18 cellular contexts compared by ENCODE assay signal in the genomic region with DNA sequence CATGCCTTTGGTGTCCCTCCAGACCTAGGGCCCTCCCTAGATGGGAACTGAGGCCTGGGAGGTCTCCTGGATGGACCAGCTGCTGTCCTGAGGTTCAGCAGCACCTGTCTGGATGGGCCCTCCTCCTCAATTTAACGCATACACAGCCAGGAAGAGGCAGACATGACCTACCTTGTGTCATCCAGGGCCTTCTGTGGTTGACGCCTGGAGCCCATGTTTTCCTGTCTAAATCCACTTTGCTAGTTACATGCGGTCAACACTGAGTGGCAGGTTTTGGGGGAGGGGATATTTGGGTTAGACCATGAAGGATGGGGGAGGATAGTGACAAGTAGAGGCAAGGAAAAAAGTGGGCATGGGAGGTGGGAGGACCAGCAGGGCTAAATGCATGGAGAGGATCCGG. TPM values are rescaled to one million over a fixed set of nuclear protein-coding genes. Genes with fewer than 3 reads are reported as not detected.
A peak's percentile ranks its signal among the peaks of the same experiment; 100 is the strongest.
DNase-seq lines count a peak whose midpoint lies in the region; ATAC-seq and TF ChIP-seq lines count a peak whose summit lies in the region.
"Had no signal": no experiment of that assay in that cellular context is flagged by ENCODE, and none has a peak within 500 bp of the region (broad histone marks: within the 10 kb centered on the region; RNA-seq: fewer than 3 reads in every experiment).

No MANE protein-coding gene starts in this region.

- H3K79me2 ChIP-seq in osteoblast (ENCODE audit: insufficient read depth, low read length): peaks cover 30% of the 10 kb centered on the region

- TF ChIP-seq POLR2A in IMR-90 (IDR thresholded peaks at IDR 0.05; ENCODE audit: low read depth, low read length): no peak

- no peak overlapping the region for H4K5ac ChIP-seq in IMR-90 (ENCODE audit: low read depth, low read length)

- peak overlapping the region in 1 of 2 experiments; percentile 77; a peak in 1 of 4 replicates for H4K8ac ChIP-seq in IMR-90 (ENCODE audit: low read depth in 2 of 2, low read length in 2 of 2)

- peaks cover 9% of the 10 kb centered on the region for H3K4me1 ChIP-seq in IMR-90 (ENCODE audit: control insufficient read depth, insufficient read depth, low read length)
- H3K4me1 ChIP-seq in osteoblast (ENCODE audit: insufficient read depth, low read length): peaks cover 33% of the 10 kb centered on the region
- H3K4me1 ChIP-seq in CD4-positive, alpha-beta memory T cell (ENCODE audit: insufficient read depth, low read length): peaks cover 4% of the 10 kb centered on the region

- H3K4me3 ChIP-seq in IMR-90 (ENCODE audit: insufficient read depth, low read depth, low read length): no peak overlapping the region
- H3K4me3 ChIP-seq in osteoblast (ENCODE audit: insufficient read depth, low read length): no peak overlapping the region
- no peak overlapping the region for H3K4me3 ChIP-seq in CD4-positive, alpha-beta memory T cell (ENCODE audit: low read length in 2 of 2)
- H3K4me3 ChIP-seq: left ventricle myocardium inferior, mucosa of descending colon had no signal

- peak overlapping the region; percentile 95 for H2AK5ac ChIP-seq in IMR-90 (ENCODE audit: low read depth, low read length)

- in situ Hi-C loops in IMR-90 (cut with MboI; ENCODE audit: low sequenced_read_pairs): no loop called here

- dilution Hi-C loops in IMR-90 (cut with HindIII; ENCODE audit: low sequenced_read_pairs, unreplicated experiment): no loop called here

- no peak overlapping the region for H3K56ac ChIP-seq in IMR-90 (ENCODE audit: extremely low read depth, insufficient read depth, low read length)

- no peak for DNase-seq in activated naive CD4-positive, alpha-beta T cell treated with anti-CD3 and anti-CD28 coated beads, Interleukin-2, amount 10 ng/mL, durations not matched to agents 7 days and 5 days
- DNase-seq in activated naive CD4-positive, alpha-beta T cell treated with anti-CD3 and anti-CD28 coated beads, Interleukin-2, amount 50 U/mL, for 72 hours (ENCODE audit: low spot score in 2 of 2): no peak
- no peak for DNase-seq in IMR-90
- no peak for DNase-seq in activated T-helper 2 cell treated with anti-CD3 and anti-CD28 coated beads, Interferon-gamma antibody, Interleukin-2, Interleukin-4, amounts not matched to agents 10 μg/mL and 5 μg/mL and 100 μg/mL, durations not matched to agents 14 hours and 24 hours and 36 hours (ENCODE audit: low spot score)
- no peak for DNase-seq in osteoblast (ENCODE audit: insufficient read length, low spot score, missing footprints)
- DNase-seq in CD4-positive, alpha-beta memory T cell: no peak
- DNase-seq: DMS153, NCI-H1436 treated with DMSO at 0.1 percent for 48 hours had no signal

- H3K9me3 Mint-ChIP-seq in activated naive CD4-positive, alpha-beta T cell treated with anti-CD3 and anti-CD28 coated beads, Interleukin-2, amount 10 ng/mL, durations not matched to agents 7 days and 5 days: no peaks in the 10 kb centered on the region
- no peaks in the 10 kb centered on the region for H3K9me3 Mint-ChIP-seq in activated naive CD4-positive, alpha-beta T cell treated with anti-CD3 and anti-CD28 coated beads, Interleukin-2, amount 50 U/mL, for 72 hours
- no peaks in the 10 kb centered on the region for H3K9me3 Mint-ChIP-seq in activated T-helper 2 cell treated with anti-CD3 and anti-CD28 coated beads, Interferon-gamma antibody, Interleukin-2, Interleukin-4, amounts not matched to agents 10 μg/mL and 5 μg/mL and 100 μg/mL, durations not matched to agents 14 hours and 24 hours and 36 hours
- peaks cover 0 to 3% (median 0%) of the 10 kb centered on the region in 8 donors for H3K9me3 Mint-ChIP-seq in CD4-positive, alpha-beta memory T cell
- peaks cover 7% of the 10 kb centered on the region for H3K9me3 Mint-ChIP-seq in stimulated activated memory B cell treated with anti-CD40 and anti-IgM and Interleukin-4, amounts not matched to agents 10 μg/mL and 1 μg/mL and 100 μg/mL, for 72 hours
- H3K9me3 Mint-ChIP-seq: activated T-helper 17 cell treated with anti-CD3 and anti-CD28 coated beads, Interleukin-2, amount 50 U/mL, for 72 hours; HFFc6 had no signal

- peak overlapping the region; percentile 47 for H3K27ac Mint-ChIP-seq in activated naive CD4-positive, alpha-beta T cell treated with anti-CD3 and anti-CD28 coated beads, Interleukin-2, amount 10 ng/mL, durations not matched to agents 7 days and 5 days
- no peak overlapping the region for H3K27ac Mint-ChIP-seq in activated naive CD4-positive, alpha-beta T cell treated with anti-CD3 and anti-CD28 coated beads, Interleukin-2, amount 50 U/mL, for 72 hours
- H3K27ac Mint-ChIP-seq in activated T-helper 2 cell treated with anti-CD3 and anti-CD28 coated beads, Interferon-gamma antibody, Interleukin-2, Interleukin-4, amounts not matched to agents 10 μg/mL and 5 μg/mL and 100 μg/mL, durations not matched to agents 14 hours and 24 hours and 36 hours: no peak overlapping the region
- H3K27ac Mint-ChIP-seq in CD4-positive, alpha-beta memory T cell: no peak overlapping the region
- H3K27ac Mint-ChIP-seq in stimulated activated memory B cell treated with anti-CD40 and anti-IgM and Interleukin-4, amounts not matched to agents 10 μg/mL and 1 μg/mL and 100 μg/mL, for 72 hours: no peak overlapping the region
- H3K27ac Mint-ChIP-seq: activated B cell treated with CpG ODN at 0.5 μM for 24 hours; activated T-helper 17 cell treated with anti-CD3 and anti-CD28 coated beads, Interleukin-2, amount 50 U/mL, for 72 hours; CD4-positive, CD25-positive, alpha-beta regulatory T cell; HFFc6; IgD-negative memory B cell had no signal

- H3K36me3 ChIP-seq in IMR-90 (ENCODE audit: control insufficient read depth, insufficient read depth, low read length): peaks cover 3% of the 10 kb centered on the region; the same call in 1 of the 2 replicates
- H3K36me3 ChIP-seq in osteoblast (ENCODE audit: insufficient read depth, low read length): no peaks in the 10 kb centered on the region
- H3K36me3 ChIP-seq in CD4-positive, alpha-beta memory T cell (ENCODE audit: insufficient read depth, low read length): no peaks in the 10 kb centered on the region
- H3K36me3 ChIP-seq: left ventricle myocardium inferior, neutrophil had no signal

- H3K4ac ChIP-seq in IMR-90 (ENCODE audit: low read depth, low read length): peak overlapping the region; percentile 88

- H3K23ac ChIP-seq in IMR-90 (ENCODE audit: low read depth, low read length): no peak overlapping the region

- intact Hi-C loops in IMR-90 (cut with micrococcal nuclease): no loop called here
- intact Hi-C loops in activated T-helper 2 cell treated with anti-CD3 and anti-CD28 coated beads, Interferon-gamma antibody, Interleukin-2, Interleukin-4, amounts not matched to agents 10 μg/mL and 5 μg/mL and 100 μg/mL, durations not matched to agents 14 hours and 24 hours and 36 hours (cut with micrococcal nuclease): loop anchor here (5.0 kb wide), 2 partner anchors 94 to 189 kb away; partner anchors contain the start of genes BNIP1 and NKX2-5
- intact Hi-C loops in CD4-positive, alpha-beta memory T cell (cut with micrococcal nuclease): loop anchor here (5.0 kb wide), 1 partner anchor 39 kb away; no protein-coding TSS in a partner anchor

- TF ChIP-seq CTCF in IMR-90 (conservative IDR thresholded peaks at IDR 0.05; ENCODE audit: low read depth, low read length) (no peak), osteoblast (IDR thresholded peaks at IDR 0.05; ENCODE audit: extremely low read depth, low read depth, low read length) (no peak)

- no peak for TF ChIP-seq RAD21 in IMR-90 (IDR thresholded peaks at IDR 0.05; ENCODE audit: low read length)

- peaks cover 0 to 23% of the 10 kb centered on the region in 2 experiments; a peak in 1 of 4 replicates for H3K79me1 ChIP-seq in IMR-90 (ENCODE audit: low read depth in 1 of 2, low read length in 2 of 2)

- H2BK20ac ChIP-seq in IMR-90 (ENCODE audit: low read depth, low read length): peak overlapping the region; percentile 85; the same call in 1 of the 2 replicates

- BruUV-seq in IMR-90 (replicated peaks; lab: Mats Ljungman, UMichigan): no TSS peak

- H3K4me2 ChIP-seq in IMR-90 (ENCODE audit: low read depth, low read length) (no peak overlapping the region), osteoblast (ENCODE audit: insufficient read depth, low read length) (no peak overlapping the region)

- no peaks in the 10 kb centered on the region for H3K9me1 ChIP-seq in IMR-90 (ENCODE audit: insufficient read depth, low read length)

- WGBS in IMR-90 (ENCODE audit: extremely low coverage in 2 of 2, insufficient read length in 1 of 2), 2 experiments: 86% methylated on average over 4 of the region's 4 CpGs; no CpG with 5 or more reads in 1 of the 2 experiments

- H2BK15ac ChIP-seq in IMR-90 (ENCODE audit: low read depth, low read length): peak overlapping the region; percentile 51; the same call in 2 of the 3 replicates

- peak overlapping the region; percentile 62 for H2AK9ac ChIP-seq in IMR-90 (replicated peaks; ENCODE audit: low read depth, low read length, poor library complexity)

- H3K27me3 ChIP-seq in IMR-90 (ENCODE audit: control insufficient read depth, insufficient read depth, low read length): no peaks in the 10 kb centered on the region
- H3K27me3 ChIP-seq in osteoblast (ENCODE audit: insufficient read depth, low read length): no peaks in the 10 kb centered on the region
- H3K27me3 ChIP-seq in CD4-positive, alpha-beta memory T cell (ENCODE audit: insufficient read depth, low read length): peaks cover 10% of the 10 kb centered on the region

- H3K18ac ChIP-seq in IMR-90 (ENCODE audit: low read depth, low read length): no peak overlapping the region

- H3K4me1 Mint-ChIP-seq in activated naive CD4-positive, alpha-beta T cell treated with anti-CD3 and anti-CD28 coated beads, Interleukin-2, amount 10 ng/mL, durations not matched to agents 7 days and 5 days: peaks cover 45% of the 10 kb centered on the region
- H3K4me1 Mint-ChIP-seq in activated T-helper 2 cell treated with anti-CD3 and anti-CD28 coated beads, Interferon-gamma antibody, Interleukin-2, Interleukin-4, amounts not matched to agents 10 μg/mL and 5 μg/mL and 100 μg/mL, durations not matched to agents 14 hours and 24 hours and 36 hours (ENCODE audit: low read depth): peaks cover 32% of the 10 kb centered on the region
- H3K4me1 Mint-ChIP-seq in CD4-positive, alpha-beta memory T cell: peaks cover 3 to 21% (median 13%) of the 10 kb centered on the region in 4 donors
- H3K4me1 Mint-ChIP-seq in stimulated activated memory B cell treated with anti-CD40 and anti-IgM and Interleukin-4, amounts not matched to agents 10 μg/mL and 1 μg/mL and 100 μg/mL, for 72 hours: peaks cover 14% of the 10 kb centered on the region

- H3K14ac ChIP-seq in IMR-90 (replicated peaks; ENCODE audit: low read depth, low read length): no peak overlapping the region; the same call in 1 of the 2 replicates

- CTCF ChIA-PET in activated naive CD4-positive, alpha-beta T cell treated with anti-CD3 and anti-CD28 coated beads, Interleukin-2, amount 10 ng/mL, durations not matched to agents 7 days and 5 days (lab: Charles Lee): interaction anchor here (0.5 to 7.1 kb wide), 18 partner anchors 10 to 641 kb away, joined by 3 to 139 read pairs (median 4); partner anchors contain the start of gene ATP6V0E1
- CTCF ChIA-PET in IMR-90 (lab: Yijun Ruan, JAX): interaction anchor here (0.5 to 4.9 kb wide), 11 partner anchors 15 to 285 kb away, joined by 3 to 40 read pairs (median 3); no protein-coding TSS in a partner anchor
- CTCF ChIA-PET in CD4-positive, alpha-beta memory T cell (lab: Charles Lee; ENCODE audit: partially characterized antibody): interaction anchor here (0.8 to 1.2 kb wide), 3 partner anchors 35 to 39 kb away, joined by 3 to 7 read pairs (median 3); no protein-coding TSS in a partner anchor

- H4K20me1 ChIP-seq in IMR-90 (ENCODE audit: insufficient read depth, low read length) (peaks cover 17% of the 10 kb centered on the region), osteoblast (ENCODE audit: insufficient read depth, low read length) (peaks cover 6% of the 10 kb centered on the region)

- H3K9me3 ChIP-seq in IMR-90 (ENCODE audit: control insufficient read depth, insufficient read depth, low read length): no peaks in the 10 kb centered on the region
- H3K9me3 ChIP-seq in osteoblast (ENCODE audit: low read depth, low read length): no peaks in the 10 kb centered on the region
- no peaks in the 10 kb centered on the region for H3K9me3 ChIP-seq in CD4-positive, alpha-beta memory T cell (ENCODE audit: control insufficient read depth in 1 of 2, low read length in 2 of 2)
- H3K9me3 ChIP-seq: left ventricle myocardium inferior, mucosa of descending colon, neutrophil had no signal

- H3K27me3 Mint-ChIP-seq in activated naive CD4-positive, alpha-beta T cell treated with anti-CD3 and anti-CD28 coated beads, Interleukin-2, amount 10 ng/mL, durations not matched to agents 7 days and 5 days: peaks cover 46% of the 10 kb centered on the region
- H3K27me3 Mint-ChIP-seq in activated T-helper 2 cell treated with anti-CD3 and anti-CD28 coated beads, Interferon-gamma antibody, Interleukin-2, Interleukin-4, amounts not matched to agents 10 μg/mL and 5 μg/mL and 100 μg/mL, durations not matched to agents 14 hours and 24 hours and 36 hours (ENCODE audit: low read depth): peaks cover 7% of the 10 kb centered on the region
- peaks cover 36 to 47% of the 10 kb centered on the region in 2 donors for H3K27me3 Mint-ChIP-seq in CD4-positive, alpha-beta memory T cell
- H3K27me3 Mint-ChIP-seq in stimulated activated memory B cell treated with anti-CD40 and anti-IgM and Interleukin-4, amounts not matched to agents 10 μg/mL and 1 μg/mL and 100 μg/mL, for 72 hours: peaks cover 72% of the 10 kb centered on the region

- no peak overlapping the region for H2BK5ac ChIP-seq in IMR-90 (ENCODE audit: low read depth, low read length, poor library complexity, severe bottlenecking)

- POLR2A ChIA-PET in IMR-90 (lab: Charles Lee; ENCODE audit: unreplicated experiment): no interaction called here
- POLR2A ChIA-PET in CD4-positive, alpha-beta memory T cell (lab: Charles Lee; ENCODE audit: partially characterized antibody): interaction anchor here (1.0 kb wide), 1 partner anchor 37 kb away, joined by 4 read pairs; no protein-coding TSS in a partner anchor

- no peak overlapping the region for H3K4me3 Mint-ChIP-seq in activated naive CD4-positive, alpha-beta T cell treated with anti-CD3 and anti-CD28 coated beads, Interleukin-2, amount 10 ng/mL, durations not matched to agents 7 days and 5 days
- peak overlapping the region; percentile 23 for H3K4me3 Mint-ChIP-seq in activated T-helper 2 cell treated with anti-CD3 and anti-CD28 coated beads, Interferon-gamma antibody, Interleukin-2, Interleukin-4, amounts not matched to agents 10 μg/mL and 5 μg/mL and 100 μg/mL, durations not matched to agents 14 hours and 24 hours and 36 hours (ENCODE audit: low read depth)
- no peak overlapping the region for H3K4me3 Mint-ChIP-seq in CD4-positive, alpha-beta memory T cell
- H3K4me3 Mint-ChIP-seq in stimulated activated memory B cell treated with anti-CD40 and anti-IgM and Interleukin-4, amounts not matched to agents 10 μg/mL and 1 μg/mL and 100 μg/mL, for 72 hours: no peak overlapping the region
- H3K4me3 Mint-ChIP-seq: activated B cell treated with CpG ODN at 0.5 μM for 24 hours; activated T-helper 17 cell treated with anti-CD3 and anti-CD28 coated beads, Interleukin-2, amount 50 U/mL, for 72 hours; CD4-positive, CD25-positive, alpha-beta regulatory T cell; HFFc6 had no signal

- H3K36me3 Mint-ChIP-seq in activated naive CD4-positive, alpha-beta T cell treated with anti-CD3 and anti-CD28 coated beads, Interleukin-2, amount 10 ng/mL, durations not matched to agents 7 days and 5 days: peaks cover 18% of the 10 kb centered on the region
- peaks cover 12 to 37% of the 10 kb centered on the region in 2 donors for H3K36me3 Mint-ChIP-seq in activated naive CD4-positive, alpha-beta T cell treated with anti-CD3 and anti-CD28 coated beads, Interleukin-2, amount 50 U/mL, for 72 hours
- peaks cover 17% of the 10 kb centered on the region for H3K36me3 Mint-ChIP-seq in activated T-helper 2 cell treated with anti-CD3 and anti-CD28 coated beads, Interferon-gamma antibody, Interleukin-2, Interleukin-4, amounts not matched to agents 10 μg/mL and 5 μg/mL and 100 μg/mL, durations not matched to agents 14 hours and 24 hours and 36 hours (ENCODE audit: low read depth)
- H3K36me3 Mint-ChIP-seq in CD4-positive, alpha-beta memory T cell: no peaks in the 10 kb centered on the region
- H3K36me3 Mint-ChIP-seq in stimulated activated memory B cell treated with anti-CD40 and anti-IgM and Interleukin-4, amounts not matched to agents 10 μg/mL and 1 μg/mL and 100 μg/mL, for 72 hours: no peaks in the 10 kb centered on the region
- H3K36me3 Mint-ChIP-seq: CD4-positive, CD25-positive, alpha-beta regulatory T cell had no signal

- peak overlapping the region; percentile 89 for H4K91ac ChIP-seq in IMR-90 (ENCODE audit: insufficient read depth, low read depth, low read length)

- H3K9ac ChIP-seq in IMR-90 (ENCODE audit: low read depth, low read length): no peak overlapping the region

- H3K27ac ChIP-seq in IMR-90 (ENCODE audit: insufficient read depth, low read length) (no peak overlapping the region), osteoblast (ENCODE audit: low read depth, low read length) (peak overlapping the region; percentile 94)
- H3K27ac ChIP-seq in CD4-positive, alpha-beta memory T cell (ENCODE audit: low read depth, low read length): no peak overlapping the region
- H3K27ac ChIP-seq: neutrophil had no signal

- ATAC-seq in activated naive CD4-positive, alpha-beta T cell treated with anti-CD3 and anti-CD28 coated beads, Interleukin-2, amount 50 U/mL, for 72 hours: no peak
- no peak for ATAC-seq in IMR-90 (ENCODE audit: low read depth)
- no peak for ATAC-seq in HG03175 (IDR thresholded peaks at IDR 0.05; ENCODE audit: unreplicated experiment)
- ATAC-seq in stimulated activated memory B cell treated with anti-CD40 and anti-IgM and Interleukin-4, amounts not matched to agents 10 μg/mL and 1 μg/mL and 100 μg/mL, for 72 hours: no peak

- H2BK120ac ChIP-seq in IMR-90 (ENCODE audit: low read depth, low read length): peak overlapping the region; percentile 61; the same call in 1 of the 2 replicates

- H2AFZ ChIP-seq in IMR-90 (replicated peaks; ENCODE audit: low read length, poor library complexity) (no peak overlapping the region), osteoblast (ENCODE audit: low read length) (no peak overlapping the region)

RNA-seq across cellular contexts. Expression of gene STC2, which starts 3.1 kb away (rescaled TPM):
- 10 to 100 TPM in 1 of 2 donors, 1 to 10 TPM in 1; 4.2 to 39.5 TPM for total RNA-seq in activated naive CD4-positive, alpha-beta T cell treated with anti-CD3 and anti-CD28 coated beads, Interleukin-2, amount 50 U/mL, for 72 hours
- 87.5 and 259 TPM in 2 replicates for total RNA-seq in IMR-90 (2012; rRNA removed)
- polyA plus RNA-seq in IMR-90 (2012; rRNA removed): 157 and 270 TPM in 2 replicates
- polyA plus RNA-seq in IMR-90 (2012; cell fraction: cytosol; rRNA removed): 105 and 264 TPM in 2 replicates
- 249 and 547 TPM in 2 replicates for polyA plus RNA-seq in IMR-90 (2012; cell fraction: nucleus; rRNA removed; ENCODE audit: low replicate concordance)
- total RNA-seq in activated T-helper 2 cell treated with anti-CD3 and anti-CD28 coated beads, Interferon-gamma antibody, Interleukin-2, Interleukin-4, amounts not matched to agents 10 μg/mL and 5 μg/mL and 100 μg/mL, durations not matched to agents 14 hours and 24 hours and 36 hours: 21.4 and 22.8 TPM in 2 replicates
- 431 and 558 TPM in 2 replicates for total RNA-seq in osteoblast
- not detected for total RNA-seq in CD4-positive, alpha-beta memory T cell
- not detected for polyA plus RNA-seq in CD4-positive, alpha-beta memory T cell
- total RNA-seq: CD4-positive, CD25-positive, alpha-beta regulatory T cell had no signal
- polyA plus RNA-seq: CD4-positive, CD25-positive, alpha-beta regulatory T cell; IgD-negative memory B cell had no signal

Comparison
In these comparisons a context has a peak if more than half of its experiments do, and no peak if none do; other contexts are left out.
1. RNA of gene STC2, which starts 3.1 kb away (total RNA-seq): 431 to 558 TPM in osteoblast, 87.5 to 259 TPM in IMR-90, 4.2 to 39.5 TPM in activated naive CD4-positive, alpha-beta T cell treated with anti-CD3 and anti-CD28 coated beads, Interleukin-2, amount 50 U/mL, for 72 hours and 21.4 to 22.8 TPM in activated T-helper 2 cell treated with anti-CD3 and anti-CD28 coated beads, Interferon-gamma antibody, Interleukin-2, Interleukin-4, amounts not matched to agents 10 μg/mL and 5 μg/mL and 100 μg/mL, durations not matched to agents 14 hours and 24 hours and 36 hours; not detected in CD4-positive, alpha-beta memory T cell; every median in the first group is over 4 times any median in the second.